Comparison of ENCODE assay signal across 1 cellular context in genomic region chr11:44880511-44880910, GRCh38.
TF ChIP-seq lines count a peak whose summit lies in the region.

No MANE protein-coding gene starts in this region.

TF ChIP-seq in H1, 55 proteins besides CTCF, POLR2A, EP300 and RAD21 (continued from another document):
- TF ChIP-seq E2F6 (IDR thresholded peaks at IDR 0.05) (no peak), USF2 (IDR thresholded peaks at IDR 0.05; ENCODE audit: low read length) (no peak), PHF8 (conservative IDR thresholded peaks at IDR 0.05; ENCODE audit: low read depth, low read length) (no peak), CEBPB (IDR thresholded peaks at IDR 0.05; ENCODE audit: low read depth, low read length) (no peak), TAF1 (IDR thresholded peaks at IDR 0.05; ENCODE audit: low read depth, low read length) (no peak), CHD2 (IDR thresholded peaks at IDR 0.05; ENCODE audit: low read length) (no peak), YY1 (IDR thresholded peaks at IDR 0.05; ENCODE audit: low read depth, low read length) (no peak)
- TF ChIP-seq, protein P1, sequence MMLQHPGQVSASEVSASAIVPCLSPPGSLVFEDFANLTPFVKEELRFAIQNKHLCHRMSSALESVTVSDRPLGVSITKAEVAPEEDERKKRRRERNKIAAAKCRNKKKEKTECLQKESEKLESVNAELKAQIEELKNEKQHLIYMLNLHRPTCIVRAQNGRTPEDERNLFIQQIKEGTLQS (IDR thresholded peaks at IDR 0.05; ENCODE audit: insufficient read depth, low read depth, low read length) = no peak
